In the genomic region with DNA sequence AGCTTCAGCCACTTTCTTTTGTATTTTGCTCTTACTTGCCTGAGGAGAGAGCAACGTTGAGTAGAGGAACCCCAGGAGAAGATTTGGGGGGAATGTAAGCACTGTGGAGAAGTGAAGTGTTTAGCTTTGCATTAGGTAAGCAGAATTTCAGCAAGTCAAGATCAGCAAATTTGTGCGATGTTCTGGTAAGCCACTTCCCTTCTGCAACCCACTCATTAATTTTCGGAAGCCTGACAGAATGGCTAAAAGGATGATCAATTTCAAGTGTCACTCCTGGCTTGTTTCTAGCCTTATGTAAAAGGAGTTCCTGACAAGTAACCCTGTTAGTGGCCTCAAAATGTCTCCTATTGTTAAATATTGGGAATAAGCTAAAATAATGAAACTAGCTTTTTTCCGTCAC, we compare ENCODE assay signal across 22 cellular contexts. TPM values are rescaled to one million over a fixed set of nuclear protein-coding genes. Genes with fewer than 3 reads are reported as not detected.
A peak's percentile ranks its signal among the peaks of the same experiment; 100 is the strongest.
DNase-seq lines count a peak whose midpoint lies in the region; ATAC-seq and TF ChIP-seq lines count a peak whose summit lies in the region.
"Had no signal": no experiment of that assay in that cellular context is flagged by ENCODE, and none has a peak within 500 bp of the region (broad histone marks: within the 10 kb centered on the region; RNA-seq: fewer than 3 reads in every experiment).

No MANE protein-coding gene starts in this region.

- no peak for TF ChIP-seq CTCF in GM10266 (IDR thresholded peaks at IDR 0.05; ENCODE audit: control insufficient read depth, insufficient read depth, low read depth, missing control alignments)
- TF ChIP-seq CTCF in MM.1S (IDR thresholded peaks at IDR 0.05; ENCODE audit: low read length): no peak
- TF ChIP-seq CTCF in BE2C (IDR thresholded peaks at IDR 0.05; ENCODE audit: low read depth, low read length): no peak

- H3K79me2 ChIP-seq in MM.1S (ENCODE audit: low read length): no peaks in the 10 kb centered on the region

- H3K9ac ChIP-seq in MM.1S (ENCODE audit: low read length): no peak overlapping the region
- H3K9ac ChIP-seq: SK-N-SH had no signal

- DNase-seq in GM10266 (ENCODE audit: extremely low spot score): peak; percentile 8
- peak; percentile 78 for DNase-seq in MM.1S
- no peak for DNase-seq in HT-29 (ENCODE audit: low spot score)
- no peak for DNase-seq in BE2C
- no peak for DNase-seq in NCI-H128 (lab: John Stamatoyannopoulos, UW; ENCODE audit: unreplicated experiment)
- DNase-seq: 8988T; CD8-positive, alpha-beta T cell; DND-41; NCI-H146; NCI-H2081 treated with DMSO at 0.1 percent for 48 hours; NCI-H510A; NCI-H82; SHP77; SK-N-SH; T-cell; T-helper 9 cell had no signal

- H4K20me1 ChIP-seq in MM.1S (ENCODE audit: insufficient read depth, low read length): no peaks in the 10 kb centered on the region

- H3K36me3 ChIP-seq in MM.1S (replicated peaks; ENCODE audit: insufficient read depth, low read length) (no peaks in the 10 kb centered on the region), BE2C (no peaks in the 10 kb centered on the region)

- no peak overlapping the region for H3K4me3 ChIP-seq in MM.1S (ENCODE audit: low read length)
- H3K4me3 ChIP-seq in BE2C (ENCODE audit: low read depth, low read length): no peak overlapping the region
- H3K4me3 ChIP-seq: K562 had no signal

- H3K27me3 ChIP-seq in MM.1S (replicated peaks; ENCODE audit: insufficient read depth, low read length) (no peaks in the 10 kb centered on the region), BE2C (no peaks in the 10 kb centered on the region)

- ATAC-seq in GM18868 (IDR thresholded peaks at IDR 0.05; ENCODE audit: unreplicated experiment) (peak; percentile 18), GM21619 (IDR thresholded peaks at IDR 0.05; ENCODE audit: unreplicated experiment) (peak; percentile 26), GM19324 (IDR thresholded peaks at IDR 0.05; ENCODE audit: low FRiP score, unreplicated experiment) (no peak)
- ATAC-seq: CD8-positive, alpha-beta T cell; K562; Panc1; T-cell had no signal

- peaks cover 36% of the 10 kb centered on the region for H3K4me1 ChIP-seq in MM.1S (ENCODE audit: low read length)
- H3K4me1 ChIP-seq in BE2C: 0 out of 2 replicates have a peak, but pooled peaks cover 4% of the 10 kb centered on the region

- H3F3A ChIP-seq in MM.1S (ENCODE audit: insufficient read depth, low read length): peaks cover 11% of the 10 kb centered on the region; the same call in 1 of the 2 replicates

- H2AFZ ChIP-seq in MM.1S (ENCODE audit: low read length): no peak overlapping the region; the same call in 1 of the 2 replicates

- H3K27ac ChIP-seq in MM.1S (ENCODE audit: low read length): no peak overlapping the region

- peak overlapping the region; percentile 46 for H3K4me2 ChIP-seq in MM.1S (ENCODE audit: low read depth, low read length)
- H3K4me2 ChIP-seq: SK-N-SH had no signal

- H3K9me3 ChIP-seq in MM.1S (replicated peaks; ENCODE audit: insufficient read depth, low read length) (no peaks in the 10 kb centered on the region), BE2C (no peaks in the 10 kb centered on the region)
- H3K9me3 ChIP-seq: SK-N-SH had no signal

- no peaks in the 10 kb centered on the region for H3K9me2 ChIP-seq in MM.1S (replicated peaks; ENCODE audit: insufficient read depth, low read length)
- H3K9me2 ChIP-seq: SK-N-SH had no signal

RNA-seq across cellular contexts. Expression of a gene that starts 48.5 kb away (rescaled TPM):
- not detected in 2 replicates for total RNA-seq in HT-29 (2014; rRNA removed; shearing (Covaris generic))
- 0.97 TPM for polyA plus RNA-seq in BE2C (2012; ENCODE audit: insufficient read depth, insufficient read length, low read depth)
- total RNA-seq: CD8-positive, alpha-beta T cell; T-cell had no signal
- polyA plus RNA-seq: BJ, K562, SK-N-SH had no signal

Comparison
In these comparisons a context has a peak if more than half of its experiments do, and no peak if none do; other contexts are left out.
1. DNase-seq: peak in GM10266 (single experiment) and MM.1S (single experiment); none in HT-29 (single experiment), BE2C (single experiment) and NCI-H128 (single experiment).